Comparison of ENCODE assay signal across 27 cellular contexts in genomic region chr12:117209626-117210025, GRCh38.
"Had no signal": no experiment of that assay in that cellular context is flagged by ENCODE, and none has a peak within 500 bp of the region (broad histone marks: within the 10 kb centered on the region; RNA-seq: fewer than 3 reads in every experiment).

No MANE protein-coding gene starts in this region.

- H3K4me1 Mint-ChIP-seq: stimulated activated effector memory CD8-positive, alpha-beta T cell treated with anti-CD3 and anti-CD28 coated beads, Interleukin-12 subunit alpha, Interleukin-12 subunit beta, amount 100 ng/mL, for 72 hours; stimulated activated naive B cell treated with anti-CD40 and anti-IgM and Interleukin-4, amounts not matched to agents 10 μg/mL and 1 μg/mL and 100 μg/mL, for 72 hours; stimulated activated naive CD8-positive, alpha-beta T cell treated with anti-CD3 and anti-CD28 coated beads, Interleukin-15, amount 100 ng/mL, for 72 hours had no signal

- H3K4me3 Mint-ChIP-seq: stimulated activated effector memory CD8-positive, alpha-beta T cell treated with anti-CD3 and anti-CD28 coated beads, Interleukin-12 subunit alpha, Interleukin-12 subunit beta, amount 100 ng/mL, for 72 hours; stimulated activated memory B cell treated with anti-CD40 and anti-IgM and Interleukin-4, amounts not matched to agents 10 μg/mL and 1 μg/mL and 100 μg/mL, for 72 hours; stimulated activated naive B cell treated with anti-CD40 and anti-IgM and Interleukin-4, amounts not matched to agents 10 μg/mL and 1 μg/mL and 100 μg/mL, for 72 hours; stimulated activated naive CD8-positive, alpha-beta T cell treated with anti-CD3 and anti-CD28 coated beads, Interleukin-15, amount 100 ng/mL, for 72 hours; stimulated activated naive CD8-positive, alpha-beta T cell treated with anti-CD3 and anti-CD28 coated beads, Interleukin-15, Interleukin-2, amounts not matched to agents 100 ng/mL and 50 ng/mL, for 24 hours; type B pancreatic cell had no signal

- H3K9me3 ChIP-seq: stomach, suprapubic skin, testis, thoracic aorta, thyroid gland, tibial artery, tibial nerve, transverse colon, upper lobe of left lung, upper lobe of right lung, uterus, vagina had no signal

- H3K4me3 ChIP-seq: stomach, suprapubic skin, testis, thoracic aorta, thyroid gland, tibial artery, tibial nerve, transverse colon, upper lobe of left lung, upper lobe of right lung, uterus, vagina had no signal

- DNase-seq: stimulated activated CD4-positive, alpha-beta T cell treated with anti-CD3 and anti-CD28 coated beads, Interleukin-2, amount 100 ng/mL, for 48 hours; stimulated activated CD4-positive, alpha-beta T cell treated with anti-CD3 and anti-CD28 coated beads, Interleukin-4, amount 100 ng/mL, for 1 hour; stimulated activated CD4-positive, alpha-beta T cell treated with anti-CD3 and anti-CD28 coated beads, Interleukin-4, amount 100 ng/mL, for 24 hours; stimulated activated CD4-positive, alpha-beta T cell treated with anti-CD3 and anti-CD28 coated beads, Interleukin-4, amount 100 ng/mL, for 4 hours; stimulated activated CD8-positive, alpha-beta memory T cell treated with anti-CD3 and anti-CD28 coated beads, Interleukin-4, amount 100 ng/mL, for 48 hours; stimulated activated naive B cell treated with anti-CD40 and anti-IgM and Interleukin-4, amounts not matched to agents 10 μg/mL and 1 μg/mL and 100 μg/mL, for 72 hours; stimulated activated naive CD4-positive, alpha-beta T cell; stimulated activated naive CD4-positive, alpha-beta T cell treated with Interleukin-2 at 50 U/mL for 16 hours; stimulated activated naive CD8-positive, alpha-beta T cell treated with anti-CD3 and anti-CD28 coated beads, Interleukin-15, amount 100 ng/mL, for 72 hours; stimulated activated naive CD8-positive, alpha-beta T cell treated with anti-CD3 and anti-CD28 coated beads, Interleukin-15, Interleukin-2, amounts not matched to agents 100 U/mL and 50 U/mL, for 24 hours; stomach; testis; thyroid gland; tibial artery; transverse colon; upper lobe of left lung; upper lobe of right lung; uterus had no signal

- H3K9me3 Mint-ChIP-seq: stimulated activated effector memory CD8-positive, alpha-beta T cell treated with anti-CD3 and anti-CD28 coated beads, Interleukin-12 subunit alpha, Interleukin-12 subunit beta, amount 100 ng/mL, for 72 hours; stimulated activated memory B cell treated with anti-CD40 and anti-IgM and Interleukin-4, amounts not matched to agents 10 μg/mL and 1 μg/mL and 100 μg/mL, for 72 hours; stimulated activated naive B cell treated with anti-CD40 and anti-IgM and Interleukin-4, amounts not matched to agents 10 μg/mL and 1 μg/mL and 100 μg/mL, for 72 hours; stimulated activated naive CD8-positive, alpha-beta T cell treated with anti-CD3 and anti-CD28 coated beads, Interleukin-15, amount 100 ng/mL, for 72 hours; stimulated activated naive CD8-positive, alpha-beta T cell treated with anti-CD3 and anti-CD28 coated beads, Interleukin-15, Interleukin-2, amounts not matched to agents 100 ng/mL and 50 ng/mL, for 24 hours; type B pancreatic cell had no signal

- ATAC-seq: stimulated activated effector memory CD8-positive, alpha-beta T cell treated with anti-CD3 and anti-CD28 coated beads, Interleukin-12 subunit alpha, Interleukin-12 subunit beta, amount 100 ng/mL, for 72 hours; stimulated activated memory B cell treated with anti-CD40 and anti-IgM and Interleukin-4, amounts not matched to agents 10 μg/mL and 1 μg/mL and 100 μg/mL, for 72 hours; stimulated activated naive B cell treated with anti-CD40 and anti-IgM and Interleukin-4, amounts not matched to agents 10 μg/mL and 1 μg/mL and 100 μg/mL, for 72 hours; stimulated activated naive CD8-positive, alpha-beta T cell treated with anti-CD3 and anti-CD28 coated beads, Interleukin-15, amount 100 ng/mL, for 72 hours; stimulated activated naive CD8-positive, alpha-beta T cell treated with anti-CD3 and anti-CD28 coated beads, Interleukin-15, Interleukin-2, amounts not matched to agents 100 U/mL and 50 U/mL, for 24 hours; upper lobe of right lung had no signal

- H3K27ac ChIP-seq: stomach, suprapubic skin, testis, thoracic aorta, thyroid gland, tibial artery, tibial nerve, transverse colon, upper lobe of left lung, upper lobe of right lung, uterus, vagina had no signal

- H3K36me3 Mint-ChIP-seq: stimulated activated effector memory CD8-positive, alpha-beta T cell treated with anti-CD3 and anti-CD28 coated beads, Interleukin-12 subunit alpha, Interleukin-12 subunit beta, amount 100 ng/mL, for 72 hours; stimulated activated memory B cell treated with anti-CD40 and anti-IgM and Interleukin-4, amounts not matched to agents 10 μg/mL and 1 μg/mL and 100 μg/mL, for 72 hours; stimulated activated naive B cell treated with anti-CD40 and anti-IgM and Interleukin-4, amounts not matched to agents 10 μg/mL and 1 μg/mL and 100 μg/mL, for 72 hours; type B pancreatic cell had no signal

- FAIRE-seq: urothelium cell line had no signal

- H3K27ac Mint-ChIP-seq: stimulated activated effector memory CD8-positive, alpha-beta T cell treated with anti-CD3 and anti-CD28 coated beads, Interleukin-12 subunit alpha, Interleukin-12 subunit beta, amount 100 ng/mL, for 72 hours; stimulated activated memory B cell treated with anti-CD40 and anti-IgM and Interleukin-4, amounts not matched to agents 10 μg/mL and 1 μg/mL and 100 μg/mL, for 72 hours; stimulated activated naive B cell treated with anti-CD40 and anti-IgM and Interleukin-4, amounts not matched to agents 10 μg/mL and 1 μg/mL and 100 μg/mL, for 72 hours; stimulated activated naive CD8-positive, alpha-beta T cell treated with anti-CD3 and anti-CD28 coated beads, Interleukin-15, amount 100 ng/mL, for 72 hours; stimulated activated naive CD8-positive, alpha-beta T cell treated with anti-CD3 and anti-CD28 coated beads, Interleukin-15, Interleukin-2, amounts not matched to agents 100 ng/mL and 50 ng/mL, for 24 hours; type B pancreatic cell had no signal

- H3K4me1 ChIP-seq: stomach, suprapubic skin, thyroid gland, tibial artery, transverse colon, upper lobe of right lung, uterus, vagina had no signal

- H3K27me3 ChIP-seq: testis, thyroid gland, upper lobe of left lung, uterus, vagina had no signal

- H3K36me3 ChIP-seq: stomach, suprapubic skin, thoracic aorta, thyroid gland, tibial artery, tibial nerve, transverse colon, upper lobe of left lung, upper lobe of right lung, uterus, vagina had no signal
